ENCODE assay signal across 13 cellular contexts in the genomic region with DNA sequence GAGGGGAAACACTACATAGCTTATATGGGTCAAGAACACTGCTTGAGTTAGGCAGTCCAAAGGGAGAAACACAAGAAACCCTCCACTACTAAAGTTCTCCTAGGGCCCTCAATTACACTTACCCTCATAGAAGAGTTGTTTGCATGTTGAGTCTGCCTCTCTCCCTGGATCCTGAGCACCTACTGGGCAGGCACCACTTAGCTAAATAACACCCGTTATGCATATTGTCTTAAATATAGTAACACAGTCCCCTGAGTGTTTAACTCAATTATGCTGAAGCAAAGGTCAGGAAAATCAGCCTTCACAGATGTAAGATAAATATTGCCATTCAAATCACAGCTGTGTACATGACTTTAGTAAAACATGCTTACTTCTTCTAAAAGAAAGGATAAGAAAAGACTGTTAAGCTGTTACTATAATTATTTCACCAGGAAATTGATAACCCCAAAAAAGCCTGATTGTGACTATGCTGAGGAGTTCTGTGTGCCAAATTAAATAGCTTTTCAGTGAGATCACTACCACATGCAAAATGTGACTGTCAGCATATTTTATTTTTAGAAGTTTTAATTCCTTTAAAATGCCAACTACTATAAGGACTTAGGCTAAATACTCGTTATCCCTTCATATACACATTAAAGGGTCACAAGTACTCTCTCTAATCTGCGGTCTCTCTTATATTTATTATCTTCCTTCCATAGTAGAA.
DNase-seq lines count a peak whose midpoint lies in the region; ATAC-seq, FAIRE-seq and TF ChIP-seq lines count a peak whose summit lies in the region.
"Had no signal": no experiment of that assay in that cellular context is flagged by ENCODE, and none has a peak within 500 bp of the region (broad histone marks: within the 10 kb centered on the region; RNA-seq: fewer than 3 reads in every experiment).

No MANE protein-coding gene starts in this region.

- no peaks in the 10 kb centered on the region for H3K27me3 ChIP-seq in body of pancreas
- H3K27me3 ChIP-seq in HepG2 (ENCODE audit: control insufficient read depth in 1 of 2, insufficient read depth in 2 of 2, low read length in 2 of 2): no peaks in the 10 kb centered on the region
- H3K27me3 ChIP-seq: ascending aorta had no signal

- H3K4me1 ChIP-seq in body of pancreas (peaks cover 18% of the 10 kb centered on the region), HepG2 (ENCODE audit: insufficient read depth, low read length) (no peaks in the 10 kb centered on the region)
- H3K4me1 ChIP-seq: ascending aorta had no signal

- peak; percentile 38 for ATAC-seq in body of pancreas
- no peak for ATAC-seq in HepG2

- TF ChIP-seq EP300 in HepG2 (IDR thresholded peaks at IDR 0.05; ENCODE audit: low read depth in 2 of 2, low read length in 2 of 2) (no peak), HepG2 (CRISPR knock-in tag; IDR thresholded peaks at IDR 0.05; ENCODE audit: borderline replicate concordance) (no peak)

- H3K4me3 ChIP-seq in body of pancreas: no peak overlapping the region
- H3K4me3 ChIP-seq in HepG2 (replicated peaks in 1 of 3; ENCODE audit: insufficient read depth in 1 of 3, low read depth in 2 of 3, low read length in 3 of 3): no peak overlapping the region
- H3K4me3 ChIP-seq: ascending aorta had no signal

- BruUV-seq in HepG2 (replicated peaks; lab: Mats Ljungman, UMichigan): no TSS peak

- 16 to 22% methylated on average over 3 of the region's 3 CpGs for WGBS in body of pancreas, 2 donors
- WGBS in HepG2 (ENCODE audit: low lambda C conversion rate): 28% methylated on average over 3 of the region's 3 CpGs

- intact Hi-C loops in body of pancreas (cut with DNase I): no loop called here
- intact Hi-C loops in HepG2 (cut with micrococcal nuclease; ENCODE audit: unreplicated experiment): no loop called here

- TF ChIP-seq POLR2A in body of pancreas (IDR thresholded peaks at IDR 0.05) (no peak), HepG2 (IDR thresholded peaks at IDR 0.05; ENCODE audit: insufficient read depth in 1 of 2, low read depth in 2 of 2, low read length in 2 of 2) (no peak), erythroblast (IDR thresholded peaks at IDR 0.05; ENCODE audit: low read length) (no peak)

- H3K4me1 Mint-ChIP-seq in endothelial cell (ENCODE audit: unreplicated experiment): no peaks in the 10 kb centered on the region

- no peak overlapping the region for H2AFZ ChIP-seq in HepG2 (ENCODE audit: low read length)

- no peaks in the 10 kb centered on the region for H3K36me3 Mint-ChIP-seq in endothelial cell (ENCODE audit: low read depth, unreplicated experiment)

- H3K9me3 Mint-ChIP-seq in endothelial cell (ENCODE audit: unreplicated experiment): no peaks in the 10 kb centered on the region

- no peak overlapping the region for H3K9ac ChIP-seq in HepG2 (ENCODE audit: insufficient read depth, low read depth, low read length)

- H3K4me2 ChIP-seq in HepG2 (ENCODE audit: low read depth, low read length): no peak overlapping the region

- no peak for TF ChIP-seq CTCF in body of pancreas (IDR thresholded peaks at IDR 0.05)
- TF ChIP-seq CTCF in HepG2 (CRISPR knock-in tag; IDR thresholded peaks at IDR 0.05): no peak
- TF ChIP-seq CTCF in endothelial cell (IDR thresholded peaks at IDR 0.05; ENCODE audit: unreplicated experiment): no peak

- H3K27ac Mint-ChIP-seq in endothelial cell (ENCODE audit: unreplicated experiment): no peak overlapping the region

- DNase-seq in DMS 273 (lab: John Stamatoyannopoulos, UW; ENCODE audit: unreplicated experiment) (peak; percentile 57), NCI-H2227 treated with DMSO at 0.1 percent for 48 hours (lab: John Stamatoyannopoulos, UW) (peak; percentile 31), body of pancreas (no peak), HepG2 (ENCODE audit: low spot score) (no peak), NCI-H510A (lab: John Stamatoyannopoulos, UW) (no peak), erythroblast (lab: John Stamatoyannopoulos, UW) (no peak), endothelial cell (ENCODE audit: low spot score) (no peak)
- no peak for DNase-seq in stimulated activated naive CD4-positive, alpha-beta T cell (lab: John Stamatoyannopoulos, UW)
- DNase-seq: activated gamma-delta T cell; foreskin fibroblast; NK-92 treated with Interleukin-12 subunit alpha and Interleukin-12 subunit beta, amount 100 ng/mL, for 24 hours; SIG-M5 had no signal

- no peak for FAIRE-seq in HepG2 (lab: Jason Lieb, UNC)

- no peak for TF ChIP-seq RAD21 in HepG2 (CRISPR knock-in tag; IDR thresholded peaks at IDR 0.05)

- CTCF ChIA-PET in HepG2 (lab: Yijun Ruan, JAX; ENCODE audit: low intra/inter-chr PET ratio, low total read pairs): no interaction called here

- no peaks in the 10 kb centered on the region for H3K27me3 Mint-ChIP-seq in endothelial cell (ENCODE audit: unreplicated experiment)

- H3K36me3 ChIP-seq in body of pancreas (replicated peaks in 1 of 2; ENCODE audit: insufficient read depth in 1 of 2, low read depth in 2 of 2): no peaks in the 10 kb centered on the region
- no peaks in the 10 kb centered on the region for H3K36me3 ChIP-seq in HepG2 (replicated peaks in 1 of 2; ENCODE audit: control insufficient read depth in 1 of 2, insufficient read depth in 2 of 2, low read length in 2 of 2)
- H3K36me3 ChIP-seq: ascending aorta had no signal

- H3K27ac ChIP-seq in body of pancreas (no peak overlapping the region), HepG2 (ENCODE audit: extremely low read length, insufficient read depth, low read length) (no peak overlapping the region)
- H3K27ac ChIP-seq: ascending aorta had no signal

- no peak overlapping the region for H3K4me3 Mint-ChIP-seq in endothelial cell (ENCODE audit: unreplicated experiment)

- in situ Hi-C loops in HepG2 (cut with HindIII; ENCODE audit: extremely low pct_ligation_motif_present, low pct_unique_long_range_greater_than_20kb): no loop called here

- no peaks in the 10 kb centered on the region for H4K20me1 ChIP-seq in HepG2 (ENCODE audit: insufficient read depth, low read length)

- no peaks in the 10 kb centered on the region for H3K79me2 ChIP-seq in HepG2 (ENCODE audit: insufficient read depth, low read length)

- POLR2A ChIA-PET in HepG2 (lab: Yijun Ruan, JAX): no interaction called here

- no peaks in the 10 kb centered on the region for H3K9me3 ChIP-seq in body of pancreas
- peaks cover 81% of the 10 kb centered on the region for H3K9me3 ChIP-seq in HepG2 (ENCODE audit: low read length)
- H3K9me3 ChIP-seq: ascending aorta had no signal

TF ChIP-seq in HepG2, 621 proteins besides CTCF, POLR2A, EP300 and RAD21 (continues in another document):
- TF ChIP-seq RFXANK (CRISPR knock-in tag; IDR thresholded peaks at IDR 0.05): no peak
- TF ChIP-seq, protein P1, sequence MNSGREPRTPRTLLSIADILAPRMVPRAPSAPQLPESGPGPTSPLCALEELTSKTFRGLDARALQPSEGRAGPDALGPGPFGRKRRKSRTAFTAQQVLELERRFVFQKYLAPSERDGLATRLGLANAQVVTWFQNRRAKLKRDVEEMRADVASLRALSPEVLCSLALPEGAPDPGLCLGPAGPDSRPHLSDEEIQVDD (CRISPR knock-in tag; IDR thresholded peaks at IDR 0.05; ENCODE audit: borderline replicate concordance): no peak
- no peak for TF ChIP-seq ZFX (CRISPR knock-in tag; IDR thresholded peaks at IDR 0.05; ENCODE audit: low read depth)
- TF ChIP-seq ZNF607 (CRISPR knock-in tag; IDR thresholded peaks at IDR 0.05; ENCODE audit: borderline replicate concordance): no peak
- no peak for TF ChIP-seq FOSL2 (CRISPR knock-in tag; IDR thresholded peaks at IDR 0.05)
- no peak for TF ChIP-seq ELF4 (CRISPR knock-in tag; IDR thresholded peaks at IDR 0.05; ENCODE audit: borderline replicate concordance)
- peak; percentile 66 to 85 for TF ChIP-seq MAFK (conservative IDR thresholded peaks at IDR 0.05 in 1 of 2, IDR thresholded peaks at IDR 0.05 in 1 of 2; ENCODE audit: low read length in 2 of 2)
- no peak for TF ChIP-seq NPAS2 (CRISPR knock-in tag; IDR thresholded peaks at IDR 0.05; ENCODE audit: borderline replicate concordance)
- peak; percentile 62 for TF ChIP-seq MAFF (IDR thresholded peaks at IDR 0.05; ENCODE audit: low read depth, low read length)
- no peak for TF ChIP-seq ZNF770 (CRISPR knock-in tag; IDR thresholded peaks at IDR 0.05)
- TF ChIP-seq, protein P2, sequence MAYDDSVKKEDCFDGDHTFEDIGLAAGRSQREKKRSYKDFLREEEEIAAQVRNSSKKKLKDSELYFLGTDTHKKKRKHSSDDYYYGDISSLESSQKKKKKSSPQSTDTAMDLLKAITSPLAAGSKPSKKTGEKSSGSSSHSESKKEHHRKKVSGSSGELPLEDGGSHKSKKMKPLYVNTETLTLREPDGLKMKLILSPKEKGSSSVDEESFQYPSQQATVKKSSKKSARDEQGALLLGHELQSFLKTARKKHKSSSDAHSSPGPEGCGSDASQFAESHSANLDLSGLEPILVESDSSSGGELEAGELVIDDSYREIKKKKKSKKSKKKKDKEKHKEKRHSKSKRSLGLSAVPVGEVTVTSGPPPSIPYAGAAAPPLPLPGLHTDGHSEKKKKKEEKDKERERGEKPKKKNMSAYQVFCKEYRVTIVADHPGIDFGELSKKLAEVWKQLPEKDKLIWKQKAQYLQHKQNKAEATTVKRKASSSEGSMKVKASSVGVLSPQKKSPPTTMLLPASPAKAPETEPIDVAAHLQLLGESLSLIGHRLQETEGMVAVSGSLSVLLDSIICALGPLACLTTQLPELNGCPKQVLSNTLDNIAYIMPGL (CRISPR knock-in tag; IDR thresholded peaks at IDR 0.05; ENCODE audit: borderline replicate concordance in 1 of 2, low read depth in 1 of 2): no peak
- no peak for TF ChIP-seq BATF2 (CRISPR knock-in tag; IDR thresholded peaks at IDR 0.05)

Comparison
In these comparisons a context has a peak if more than half of its experiments do, and no peak if none do; other contexts are left out.
1. DNase-seq: peak in DMS 273 (single experiment) and NCI-H2227 treated with DMSO at 0.1 percent for 48 hours (single experiment); none in body of pancreas (0 of 4), HepG2 (single experiment), NCI-H510A (single experiment), erythroblast (0 of 2), stimulated activated naive CD4-positive, alpha-beta T cell (0 of 6) and endothelial cell (single experiment).